In the genomic region with DNA sequence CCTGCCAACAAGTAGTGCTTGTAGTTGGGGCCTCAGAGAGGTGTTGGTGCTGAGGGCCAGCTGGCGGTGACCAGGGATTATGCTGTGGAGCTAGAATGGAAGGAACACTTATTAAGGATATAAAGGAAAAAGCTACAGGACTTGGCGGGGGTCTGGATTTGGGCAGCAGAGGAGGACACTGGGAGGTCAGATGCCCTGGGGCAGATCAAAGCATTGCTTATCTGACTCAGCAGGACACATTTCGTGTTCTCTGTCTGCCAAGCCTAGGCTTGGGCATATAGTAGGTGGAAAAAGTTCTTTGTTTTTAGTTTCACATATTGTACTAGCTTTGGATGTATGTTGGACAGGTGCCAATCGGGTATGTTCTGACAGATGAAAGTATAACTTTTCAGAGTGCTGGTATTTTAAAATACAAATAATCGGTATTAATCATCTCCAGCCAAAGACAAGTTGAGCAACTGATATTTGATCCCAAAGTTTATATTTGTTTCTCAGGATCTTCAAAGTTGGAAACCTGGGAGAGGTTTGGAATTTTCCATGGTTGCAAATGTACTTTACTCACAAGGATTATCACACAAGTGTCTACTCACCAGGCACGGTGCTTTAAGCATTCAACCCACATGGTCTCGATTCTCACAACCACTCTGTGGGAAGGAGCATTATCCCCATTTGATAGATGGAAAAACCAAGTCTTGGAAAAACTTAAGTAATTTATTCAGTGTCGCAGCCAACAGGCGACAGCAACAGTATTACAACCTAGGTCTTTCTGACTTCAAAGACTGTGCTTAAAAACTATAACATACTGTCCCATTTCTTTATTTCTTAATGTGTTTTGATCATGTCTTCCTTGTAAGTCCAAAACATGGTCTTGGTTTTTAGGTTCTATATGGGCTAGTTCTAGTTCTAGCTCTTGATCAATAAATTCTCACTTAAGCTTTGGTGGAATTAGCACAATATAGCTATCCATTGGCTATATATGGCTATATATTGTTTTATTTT, we compare ENCODE assay signal across 1 cellular context.
TF ChIP-seq lines count a peak whose summit lies in the region.

No MANE protein-coding gene starts in this region.

TF ChIP-seq in HepG2, 621 proteins besides CTCF, POLR2A, EP300 and RAD21 (continued from another document and continues in another):
- TF ChIP-seq, protein P1, sequence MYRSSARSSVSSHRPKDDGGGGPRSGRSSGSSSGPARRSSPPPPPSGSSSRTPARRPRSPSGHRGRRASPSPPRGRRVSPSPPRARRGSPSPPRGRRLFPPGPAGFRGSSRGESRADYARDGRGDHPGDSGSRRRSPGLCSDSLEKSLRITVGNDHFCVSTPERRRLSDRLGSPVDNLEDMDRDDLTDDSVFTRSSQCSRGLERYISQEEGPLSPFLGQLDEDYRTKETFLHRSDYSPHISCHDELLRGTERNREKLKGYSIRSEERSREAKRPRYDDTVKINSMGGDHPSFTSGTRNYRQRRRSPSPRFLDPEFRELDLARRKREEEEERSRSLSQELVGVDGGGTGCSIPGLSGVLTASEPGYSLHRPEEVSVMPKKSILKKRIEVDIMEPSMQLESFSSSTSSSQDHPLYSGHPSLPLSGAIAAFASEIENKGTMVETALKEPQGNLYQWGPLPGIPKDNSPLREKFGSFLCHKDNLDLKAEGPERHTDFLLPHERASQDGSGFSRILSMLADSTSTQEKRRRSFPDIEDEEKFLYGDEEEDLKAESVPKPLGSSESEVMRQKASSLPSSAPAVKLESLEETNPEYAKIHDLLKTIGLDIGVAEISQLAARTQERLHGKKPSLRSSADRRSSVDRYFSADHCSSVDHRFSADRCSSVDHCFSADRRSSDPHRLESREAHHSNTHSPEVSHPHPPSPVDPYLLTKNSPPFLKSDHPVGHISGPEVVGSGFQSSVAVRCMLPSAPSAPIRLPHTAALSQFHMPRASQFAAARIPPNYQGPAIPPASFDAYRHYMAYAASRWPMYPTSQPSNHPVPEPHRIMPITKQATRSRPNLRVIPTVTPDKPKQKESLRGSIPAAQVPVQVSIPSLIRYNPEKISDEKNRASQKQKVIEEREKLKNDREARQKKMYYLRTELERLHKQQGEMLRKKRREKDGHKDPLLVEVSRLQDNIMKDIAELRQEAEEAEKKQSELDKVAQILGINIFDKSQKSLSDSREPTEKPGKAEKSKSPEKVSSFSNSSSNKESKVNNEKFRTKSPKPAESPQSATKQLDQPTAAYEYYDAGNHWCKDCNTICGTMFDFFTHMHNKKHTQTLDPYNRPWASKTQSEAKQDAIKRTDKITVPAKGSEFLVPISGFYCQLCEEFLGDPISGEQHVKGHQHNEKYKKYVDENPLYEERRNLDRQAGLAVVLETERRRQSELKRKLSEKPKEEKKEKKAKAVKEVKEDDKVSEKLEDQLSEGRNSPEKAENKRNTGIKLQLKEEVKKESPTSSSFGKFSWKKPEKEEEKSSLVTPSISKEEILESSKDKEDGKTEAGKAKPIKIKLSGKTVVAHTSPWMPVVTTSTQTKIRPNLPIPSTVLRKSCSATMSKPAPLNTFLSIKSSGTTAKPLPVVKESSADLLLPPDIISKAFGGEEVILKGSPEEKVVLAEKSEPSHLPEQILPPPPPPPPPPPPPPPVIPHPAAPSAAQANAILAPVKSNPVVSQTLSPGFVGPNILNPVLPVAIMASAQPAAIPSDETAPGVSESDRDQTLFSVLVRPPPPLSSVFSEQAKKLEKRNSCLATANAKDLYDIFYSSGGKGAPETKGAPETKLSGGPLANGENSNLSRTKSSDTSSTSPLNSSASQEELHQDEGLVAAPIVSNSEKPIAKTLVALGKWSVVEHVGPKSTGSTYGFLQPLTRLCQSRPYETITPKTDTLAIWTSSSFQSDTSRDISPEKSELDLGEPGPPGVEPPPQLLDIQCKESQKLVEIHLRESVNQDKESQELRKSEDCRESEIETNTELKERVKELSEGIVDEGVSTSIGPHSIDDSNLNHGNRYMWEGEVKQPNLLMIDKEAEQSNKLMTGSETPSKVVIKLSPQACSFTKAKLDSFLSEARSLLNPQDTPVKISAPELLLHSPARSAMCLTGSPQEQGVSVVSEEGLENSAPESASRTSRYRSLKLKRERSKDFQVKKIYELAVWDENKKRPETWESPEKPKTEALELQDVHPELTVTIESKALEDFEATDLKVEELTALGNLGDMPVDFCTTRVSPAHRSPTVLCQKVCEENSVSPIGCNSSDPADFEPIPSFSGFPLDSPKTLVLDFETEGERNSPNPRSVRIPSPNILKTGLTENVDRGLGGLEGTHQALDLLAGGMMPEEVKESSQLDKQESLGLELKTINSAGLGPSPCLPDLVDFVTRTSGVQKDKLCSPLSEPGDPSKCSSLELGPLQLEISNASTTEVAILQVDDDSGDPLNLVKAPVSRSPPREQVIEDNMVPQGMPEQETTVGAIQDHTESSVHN (CRISPR knock-in tag; IDR thresholded peaks at IDR 0.05) = no peak
- TF ChIP-seq, protein P2, sequence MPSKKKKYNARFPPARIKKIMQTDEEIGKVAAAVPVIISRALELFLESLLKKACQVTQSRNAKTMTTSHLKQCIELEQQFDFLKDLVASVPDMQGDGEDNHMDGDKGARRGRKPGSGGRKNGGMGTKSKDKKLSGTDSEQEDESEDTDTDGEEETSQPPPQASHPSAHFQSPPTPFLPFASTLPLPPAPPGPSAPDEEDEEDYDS (CRISPR knock-in tag; IDR thresholded peaks at IDR 0.05) = no peak
- TF ChIP-seq SOX13 (IDR thresholded peaks at IDR 0.05) (no peak), SOX13 (CRISPR knock-in tag; conservative IDR thresholded peaks at IDR 0.05 in 1 of 2, IDR thresholded peaks at IDR 0.05 in 1 of 2) (peak in 1 of 2 experiments; percentile 26; a peak in 1 of 4 replicates), ZBTB7B (CRISPR knock-in tag; IDR thresholded peaks at IDR 0.05) (no peak), NBN (conservative IDR thresholded peaks at IDR 0.05) (no peak), SNRNP70 (IDR thresholded peaks at IDR 0.05; ENCODE audit: low read depth, low read length) (no peak), ZNF550 (CRISPR knock-in tag; IDR thresholded peaks at IDR 0.05; ENCODE audit: borderline replicate concordance) (no peak), ZNF430 (CRISPR knock-in tag; IDR thresholded peaks at IDR 0.05) (no peak), ZNF382 (CRISPR knock-in tag; IDR thresholded peaks at IDR 0.05; ENCODE audit: borderline replicate concordance) (no peak), SMAD3 (CRISPR knock-in tag; IDR thresholded peaks at IDR 0.05) (no peak), ZNF503 (CRISPR knock-in tag; IDR thresholded peaks at IDR 0.05) (peak; percentile 37; the same call in 1 of the 2 replicates), POLR2G (IDR thresholded peaks at IDR 0.05; ENCODE audit: low read depth, low read length) (no peak), SPEN (CRISPR knock-in tag; IDR thresholded peaks at IDR 0.05; ENCODE audit: low read depth) (no peak), SALL1 (CRISPR knock-in tag; IDR thresholded peaks at IDR 0.05) (peak; percentile 47), NFIC (IDR thresholded peaks at IDR 0.05; ENCODE audit: low read length) (peak; percentile 90), ZNF766 (CRISPR knock-in tag; IDR thresholded peaks at IDR 0.05; ENCODE audit: borderline replicate concordance) (no peak), ETV5 (CRISPR knock-in tag; IDR thresholded peaks at IDR 0.05; ENCODE audit: borderline replicate concordance) (no peak), ATRX (CRISPR knock-in tag; IDR thresholded peaks at IDR 0.05; ENCODE audit: borderline replicate concordance) (no peak), CBX2 (IDR thresholded peaks at IDR 0.05; ENCODE audit: low read depth, low read length) (no peak), CBX2 (CRISPR knock-in tag; IDR thresholded peaks at IDR 0.05; ENCODE audit: low read depth) (no peak), KMT2B (CRISPR knock-in tag; IDR thresholded peaks at IDR 0.05) (no peak), ZNF414 (CRISPR knock-in tag; IDR thresholded peaks at IDR 0.05) (no peak), ZBTB21 (CRISPR knock-in tag; IDR thresholded peaks at IDR 0.05) (no peak), ZNF224 (CRISPR knock-in tag; IDR thresholded peaks at IDR 0.05) (no peak), ARID2 (CRISPR knock-in tag; IDR thresholded peaks at IDR 0.05; ENCODE audit: borderline replicate concordance) (no peak), ZNF543 (CRISPR knock-in tag; IDR thresholded peaks at IDR 0.05) (no peak), PCBP1 (IDR thresholded peaks at IDR 0.05; ENCODE audit: borderline replicate concordance, low read depth, low read length) (no peak), SP5 (CRISPR knock-in tag; IDR thresholded peaks at IDR 0.05; ENCODE audit: borderline replicate concordance, low read depth) (no peak), ZNF292 (CRISPR knock-in tag; IDR thresholded peaks at IDR 0.05; ENCODE audit: borderline replicate concordance, low read depth) (0 out of 2 replicates have a peak, but pooled peaks have one; percentile 35), TBX2 (CRISPR knock-in tag; IDR thresholded peaks at IDR 0.05; ENCODE audit: borderline replicate concordance) (no peak), TFE3 (CRISPR knock-in tag; IDR thresholded peaks at IDR 0.05) (no peak), ZNF331 (CRISPR knock-in tag; IDR thresholded peaks at IDR 0.05) (no peak)
- TF ChIP-seq, protein P3, sequence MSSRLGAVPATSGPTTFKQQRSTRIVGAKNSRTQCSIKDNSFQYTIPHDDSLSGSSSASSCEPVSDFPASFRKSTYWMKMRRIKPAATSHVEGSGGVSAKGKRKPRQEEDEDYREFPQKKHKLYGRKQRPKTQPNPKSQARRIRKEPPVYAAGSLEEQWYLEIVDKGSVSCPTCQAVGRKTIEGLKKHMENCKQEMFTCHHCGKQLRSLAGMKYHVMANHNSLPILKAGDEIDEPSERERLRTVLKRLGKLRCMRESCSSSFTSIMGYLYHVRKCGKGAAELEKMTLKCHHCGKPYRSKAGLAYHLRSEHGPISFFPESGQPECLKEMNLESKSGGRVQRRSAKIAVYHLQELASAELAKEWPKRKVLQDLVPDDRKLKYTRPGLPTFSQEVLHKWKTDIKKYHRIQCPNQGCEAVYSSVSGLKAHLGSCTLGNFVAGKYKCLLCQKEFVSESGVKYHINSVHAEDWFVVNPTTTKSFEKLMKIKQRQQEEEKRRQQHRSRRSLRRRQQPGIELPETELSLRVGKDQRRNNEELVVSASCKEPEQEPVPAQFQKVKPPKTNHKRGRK (CRISPR knock-in tag; IDR thresholded peaks at IDR 0.05) = no peak
- TF ChIP-seq, protein P4, sequence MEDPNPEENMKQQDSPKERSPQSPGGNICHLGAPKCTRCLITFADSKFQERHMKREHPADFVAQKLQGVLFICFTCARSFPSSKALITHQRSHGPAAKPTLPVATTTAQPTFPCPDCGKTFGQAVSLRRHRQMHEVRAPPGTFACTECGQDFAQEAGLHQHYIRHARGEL (CRISPR knock-in tag; IDR thresholded peaks at IDR 0.05) = no peak
- TF ChIP-seq, protein P5, sequence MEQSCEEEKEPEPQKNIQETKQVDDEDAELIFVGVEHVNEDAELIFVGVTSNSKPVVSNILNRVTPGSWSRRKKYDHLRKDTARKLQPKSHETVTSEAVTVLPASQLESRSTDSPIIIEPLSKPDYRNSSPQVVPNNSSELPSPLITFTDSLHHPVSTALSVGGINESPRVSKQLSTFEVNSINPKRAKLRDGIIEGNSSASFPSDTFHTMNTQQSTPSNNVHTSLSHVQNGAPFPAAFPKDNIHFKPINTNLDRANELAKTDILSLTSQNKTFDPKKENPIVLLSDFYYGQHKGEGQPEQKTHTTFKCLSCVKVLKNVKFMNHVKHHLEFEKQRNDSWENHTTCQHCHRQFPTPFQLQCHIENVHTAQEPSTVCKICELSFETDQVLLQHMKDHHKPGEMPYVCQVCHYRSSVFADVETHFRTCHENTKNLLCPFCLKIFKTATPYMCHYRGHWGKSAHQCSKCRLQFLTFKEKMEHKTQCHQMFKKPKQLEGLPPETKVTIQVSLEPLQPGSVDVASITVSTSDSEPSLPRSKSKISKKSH (CRISPR knock-in tag; IDR thresholded peaks at IDR 0.05; ENCODE audit: borderline replicate concordance) = no peak
